Comparison of ENCODE assay signal across 11 cellular contexts in the genomic region with DNA sequence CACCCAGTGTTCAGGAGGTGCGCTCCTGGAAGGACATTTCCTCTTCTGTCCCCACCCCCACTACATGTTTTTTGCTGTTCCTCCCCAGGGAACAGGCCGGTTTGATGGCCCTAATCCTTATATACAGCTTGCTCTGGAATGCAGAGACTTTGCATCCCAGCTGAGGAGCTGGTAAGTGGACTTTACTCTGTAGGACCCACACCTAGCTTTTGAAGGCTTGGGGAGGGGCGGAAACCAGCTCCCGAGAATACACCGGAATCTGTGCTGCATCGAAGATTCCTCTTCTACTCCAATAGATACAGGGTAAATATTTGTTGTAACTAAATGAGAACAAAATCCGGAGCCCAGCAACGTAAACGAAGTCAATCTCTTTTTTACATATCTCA. TPM values are rescaled to one million over a fixed set of nuclear protein-coding genes. Genes with fewer than 3 reads are reported as not detected.
DNase-seq lines count a peak whose midpoint lies in the region; TF ChIP-seq lines count a peak whose summit lies in the region.
"Had no signal": no experiment of that assay in that cellular context is flagged by ENCODE, and none has a peak within 500 bp of the region (broad histone marks: within the 10 kb centered on the region; RNA-seq: fewer than 3 reads in every experiment).

No MANE protein-coding gene starts in this region.

- H3K36me3 ChIP-seq in mesenchymal stem cell (ENCODE audit: control insufficient read depth in 1 of 2, insufficient read depth in 2 of 2, low read depth in 1 of 2, low read length in 2 of 2): no peaks in the 10 kb centered on the region

- H2AK5ac ChIP-seq in H9 (ENCODE audit: insufficient read length, low read length) (no peak overlapping the region), mesenchymal stem cell (ENCODE audit: low read length, severe bottlenecking) (no peak overlapping the region)

- DNase-seq in H9 (peak; percentile 51), mesenchymal stem cell (no peak), EL (no peak), hippocampal formation (lab: John Stamatoyannopoulos, UW) (no peak), DMS79 (lab: John Stamatoyannopoulos, UW) (no peak), RPMI8226 (no peak)
- DNase-seq in activated naive CD8-positive, alpha-beta T cell treated with anti-CD3 and anti-CD28 coated beads for 36 hours: no peak
- DNase-seq: COR-L47, GM23248 had no signal

- no peak overlapping the region for H3T11ph ChIP-seq in H9 (ENCODE audit: low read length)

- no peak overlapping the region for H4K5ac ChIP-seq in H9 (ENCODE audit: insufficient read length, low read depth, low read length)

- H2BK5ac ChIP-seq in H9 (ENCODE audit: insufficient read length, low read length): no peak overlapping the region
- no peak overlapping the region for H2BK5ac ChIP-seq in mesenchymal stem cell (ENCODE audit: low read depth, low read length, poor library complexity, severe bottlenecking)

- H3K23ac ChIP-seq in H9 (ENCODE audit: insufficient read length, low read depth, low read length): no peak overlapping the region
- H3K23ac ChIP-seq in mesenchymal stem cell (ENCODE audit: low read length in 2 of 2): no peak overlapping the region

- WGBS in H9 (ENCODE audit: extremely low coverage, insufficient read length, low lambda C conversion rate): no CpG with 5 or more reads among the region's 9 CpGs
- 46% methylated on average over 6 of the region's 9 CpGs for WGBS in mesenchymal stem cell

- H2BK15ac ChIP-seq in H9 (ENCODE audit: low read depth, low read length) (no peak overlapping the region), mesenchymal stem cell (ENCODE audit: low read depth, poor library complexity, severe bottlenecking) (no peak overlapping the region)

- H4K8ac ChIP-seq in H9 (replicated peaks; ENCODE audit: insufficient read length, low read depth, low read length): no peak overlapping the region
- H4K8ac ChIP-seq in mesenchymal stem cell (ENCODE audit: low read length): no peak overlapping the region

- H2BK12ac ChIP-seq in H9 (ENCODE audit: insufficient read length, low read depth, low read length): no peak overlapping the region
- H2BK12ac ChIP-seq in mesenchymal stem cell (ENCODE audit: low read length in 2 of 2): no peak overlapping the region

- peak overlapping the region; percentile 97 to 98 (median 98) for H3K27ac Mint-ChIP-seq in H9
- H3K27ac Mint-ChIP-seq in activated naive CD8-positive, alpha-beta T cell treated with anti-CD3 and anti-CD28 coated beads for 36 hours: no peak overlapping the region

- TF ChIP-seq CTCF in 22Rv1 (IDR thresholded peaks at IDR 0.05) (no peak), H9 (conservative IDR thresholded peaks at IDR 0.05) (no peak)

- H3K79me2 ChIP-seq in H9 (ENCODE audit: insufficient read depth, low read length): no peaks in the 10 kb centered on the region

- H3K4ac ChIP-seq in H9 (ENCODE audit: low read depth, low read length) (no peak overlapping the region), mesenchymal stem cell (ENCODE audit: low read depth in 1 of 2, low read length in 2 of 2) (no peak overlapping the region)

- no peak overlapping the region for H2BK120ac ChIP-seq in H9 (ENCODE audit: low read depth, low read length, poor library complexity, severe bottlenecking)
- no peak overlapping the region for H2BK120ac ChIP-seq in mesenchymal stem cell (ENCODE audit: low read depth, low read length)

- peaks cover 37 to 38% of the 10 kb centered on the region in 2 experiments for H3K4me1 Mint-ChIP-seq in H9
- peaks cover 23% of the 10 kb centered on the region for H3K4me1 Mint-ChIP-seq in activated naive CD8-positive, alpha-beta T cell treated with anti-CD3 and anti-CD28 coated beads for 36 hours

- no peak overlapping the region for H3K56ac ChIP-seq in H9 (ENCODE audit: insufficient read length, low read depth, low read length)

- no peaks in the 10 kb centered on the region for H3K9me3 ChIP-seq in H9 (ENCODE audit: control insufficient read depth, low read depth, low read length)
- no peaks in the 10 kb centered on the region for H3K9me3 ChIP-seq in mesenchymal stem cell (ENCODE audit: control insufficient read depth, low read length)

- no peaks in the 10 kb centered on the region; the same call in 1 of the 2 replicates for H3K27me3 Mint-ChIP-seq in H9 (ENCODE audit: low read depth)
- peaks cover 4% of the 10 kb centered on the region for H3K27me3 Mint-ChIP-seq in activated naive CD8-positive, alpha-beta T cell treated with anti-CD3 and anti-CD28 coated beads for 36 hours

- no peaks in the 10 kb centered on the region for H3K9me3 Mint-ChIP-seq in H9
- no peaks in the 10 kb centered on the region for H3K9me3 Mint-ChIP-seq in activated naive CD8-positive, alpha-beta T cell treated with anti-CD3 and anti-CD28 coated beads for 36 hours

- peak overlapping the region; percentile 91 for H3K9ac ChIP-seq in H9 (ENCODE audit: extremely low read depth, insufficient read length, low read length)
- peak overlapping the region; percentile 62 for H3K9ac ChIP-seq in mesenchymal stem cell (ENCODE audit: low read length)
- H3K9ac ChIP-seq: GM23248 had no signal

- H3K27ac ChIP-seq in 22Rv1: peak overlapping the region; percentile 99
- H3K27ac ChIP-seq in H9 (ENCODE audit: insufficient read length, low read depth, low read length): peak overlapping the region; percentile 82
- no peak overlapping the region for H3K27ac ChIP-seq in mesenchymal stem cell (ENCODE audit: low read length, poor library complexity, severe bottlenecking)
- H3K27ac ChIP-seq: GM23248, HL-60 had no signal

- H3K79me1 ChIP-seq in H9 (ENCODE audit: insufficient read depth, low read depth, low read length, poor library complexity, severe bottlenecking): no peaks in the 10 kb centered on the region
- no peaks in the 10 kb centered on the region for H3K79me1 ChIP-seq in mesenchymal stem cell (replicated peaks; ENCODE audit: low read length, poor library complexity, severe bottlenecking)

- H3K23me2 ChIP-seq in H9 (ENCODE audit: insufficient read length, low read depth, low read length, poor library complexity, severe bottlenecking): peaks cover 21% of the 10 kb centered on the region

- H3K4me2 ChIP-seq in H9 (ENCODE audit: insufficient read depth, insufficient read length, low read length) (peak overlapping the region; percentile 87), mesenchymal stem cell (ENCODE audit: low read length, poor library complexity, severe bottlenecking) (no peak overlapping the region)

- no peak overlapping the region for H2BK20ac ChIP-seq in H9 (ENCODE audit: low read depth, low read length, poor library complexity, severe bottlenecking)

- H3K18ac ChIP-seq in H9 (ENCODE audit: insufficient read length, low read depth, low read length): no peak overlapping the region
- no peak overlapping the region for H3K18ac ChIP-seq in mesenchymal stem cell (ENCODE audit: low read depth in 1 of 2, low read length in 2 of 2)

- H4K20me1 ChIP-seq in H9 (ENCODE audit: control insufficient read depth, insufficient read depth, insufficient read length): no peaks in the 10 kb centered on the region

- H3K4me3 Mint-ChIP-seq in H9: peak overlapping the region; percentile 89 to 91
- peak overlapping the region; percentile 81 for H3K4me3 Mint-ChIP-seq in activated naive CD8-positive, alpha-beta T cell treated with anti-CD3 and anti-CD28 coated beads for 36 hours

- no peaks in the 10 kb centered on the region; a peak in 2 of 7 replicates for H3K36me3 Mint-ChIP-seq in H9 (ENCODE audit: insufficient read depth in 1 of 3, low read depth in 3 of 3)
- H3K36me3 Mint-ChIP-seq in activated naive CD8-positive, alpha-beta T cell treated with anti-CD3 and anti-CD28 coated beads for 36 hours: no peaks in the 10 kb centered on the region

- no peak overlapping the region for H3K14ac ChIP-seq in H9 (ENCODE audit: insufficient read depth, low read length)
- H3K14ac ChIP-seq in mesenchymal stem cell (ENCODE audit: low read length in 2 of 2): no peak overlapping the region

- H3K27me3 ChIP-seq in H9 (ENCODE audit: insufficient read depth, low read length): no peaks in the 10 kb centered on the region
- peaks cover 14 to 74% of the 10 kb centered on the region in 2 experiments for H3K27me3 ChIP-seq in mesenchymal stem cell (ENCODE audit: control insufficient read depth in 1 of 2, insufficient read depth in 1 of 2, low read length in 2 of 2)

- H3K4me1 ChIP-seq in H9 (ENCODE audit: insufficient read depth, low read length) (peaks cover 15% of the 10 kb centered on the region; the same call in 1 of the 2 replicates), mesenchymal stem cell (ENCODE audit: control insufficient read depth, insufficient read depth, low read depth, low read length) (peaks cover 25% of the 10 kb centered on the region)

- peak overlapping the region in 1 of 2 experiments; percentile 75 for H3K4me3 ChIP-seq in mesenchymal stem cell (ENCODE audit: insufficient read depth in 1 of 2, low read depth in 1 of 2, low read length in 2 of 2)

- no peak overlapping the region for H2AFZ ChIP-seq in H9 (ENCODE audit: low read length)
- no peak overlapping the region for H2AFZ ChIP-seq in mesenchymal stem cell (ENCODE audit: low read depth, low read length)

- H4K91ac ChIP-seq in H9 (ENCODE audit: insufficient read length, low read depth, low read length): no peak overlapping the region
- H4K91ac ChIP-seq in mesenchymal stem cell (ENCODE audit: low read length): no peak overlapping the region

RNA-seq across cellular contexts. Expression of gene CGN, which starts 1.2 kb away (rescaled TPM):
- 29.9 and 30.9 TPM in 2 replicates for total RNA-seq in H9 (2021)
- 1 to 10 TPM; 1.3 to 2.0 TPM for total RNA-seq in activated naive CD8-positive, alpha-beta T cell treated with anti-CD3 and anti-CD28 coated beads for 36 hours
- polyA plus RNA-seq in mesenchymal stem cell (2013, experiment 1 of 2): 0.03 TPM
- polyA plus RNA-seq in mesenchymal stem cell (2013, experiment 2 of 2): 0.04 TPM
- total RNA-seq: GM23248 had no signal
- polyA plus RNA-seq: GM23248 had no signal

RNA-seq across cellular contexts. Expression of gene TUFT1, which starts 30.1 kb away (rescaled TPM):
- total RNA-seq in H9 (2021): 6.2 and 6.5 TPM in 2 replicates
- total RNA-seq in activated naive CD8-positive, alpha-beta T cell treated with anti-CD3 and anti-CD28 coated beads for 36 hours: 1 to 10 TPM; 2.3 to 2.9 TPM
- polyA plus RNA-seq in mesenchymal stem cell (2013, experiment 1 of 2): 5.8 TPM
- 6.0 TPM for polyA plus RNA-seq in mesenchymal stem cell (2013, experiment 2 of 2)

RNA-seq across cellular contexts. Expression of gene POGZ, which starts 50.7 kb away (rescaled TPM):
- total RNA-seq in H9 (2021): 93.0 and 102 TPM in 2 replicates
- 10 to 100 TPM; 52.1 to 63.1 TPM for total RNA-seq in activated naive CD8-positive, alpha-beta T cell treated with anti-CD3 and anti-CD28 coated beads for 36 hours
- polyA plus RNA-seq in mesenchymal stem cell (2013, experiment 1 of 2): 22.7 TPM
- polyA plus RNA-seq in mesenchymal stem cell (2013, experiment 2 of 2): 18.9 TPM

Comparison
In these comparisons a context has a peak if more than half of its experiments do, and no peak if none do; other contexts are left out.
1. RNA of gene CGN, which starts 1.2 kb away (total RNA-seq): 29.9 to 30.9 TPM in H9; 1.3 to 2.0 TPM in activated naive CD8-positive, alpha-beta T cell treated with anti-CD3 and anti-CD28 coated beads for 36 hours; every median in the first group is over 10 times any median in the second.